In genomic region chr7:123719481-123719806, GRCh38 we compare ENCODE assay signal across 19 cellular contexts. TPM values are rescaled to one million over a fixed set of nuclear protein-coding genes. Genes with fewer than 3 reads are reported as not detected.
DNase-seq lines count a peak whose midpoint lies in the region; ATAC-seq lines count a peak whose summit lies in the region.
"Had no signal": no experiment of that assay in that cellular context is flagged by ENCODE, and none has a peak within 500 bp of the region (broad histone marks: within the 10 kb centered on the region; RNA-seq: fewer than 3 reads in every experiment).

No MANE protein-coding gene starts in this region.

- peaks cover 4% of the 10 kb centered on the region for H3K36me3 Mint-ChIP-seq in CD4-positive, CD25-positive, alpha-beta regulatory T cell
- H3K36me3 Mint-ChIP-seq in activated naive CD8-positive, alpha-beta T cell treated with anti-CD3 and anti-CD28 coated beads, Interleukin-2, amount 50 U/mL, for 24 hours (ENCODE audit: low read depth), result peaks cover 3% of the 10 kb centered on the region

- H3K27ac Mint-ChIP-seq in CD4-positive, CD25-positive, alpha-beta regulatory T cell, result peak overlapping the region in 2 of 3 donors; percentile 29 to 36
- peak overlapping the region; percentile 37 for H3K27ac Mint-ChIP-seq in activated naive CD8-positive, alpha-beta T cell treated with anti-CD3 and anti-CD28 coated beads, Interleukin-2, amount 50 U/mL, for 24 hours
- H3K27ac Mint-ChIP-seq: activated CD4-positive, alpha-beta memory T cell treated with anti-CD3 and anti-CD28 coated beads, Interleukin-2, amount 10 ng/mL, durations not matched to agents 7 days and 5 days had no signal

- no peaks in the 10 kb centered on the region for H3K36me3 ChIP-seq in CD4-positive, CD25-positive, alpha-beta regulatory T cell (ENCODE audit: control insufficient read depth, insufficient read depth, low read length)
- H3K36me3 ChIP-seq: esophagus muscularis mucosa had no signal

- H3K27ac ChIP-seq in CD4-positive, CD25-positive, alpha-beta regulatory T cell (ENCODE audit: insufficient read depth, low read length, poor library complexity, severe bottlenecking), result no peak overlapping the region
- H3K27ac ChIP-seq in right cardiac atrium (ENCODE audit: low read length) (peak overlapping the region; percentile 43), caudate nucleus (ENCODE audit: low read depth, low read length) (no peak overlapping the region)
- H3K27ac ChIP-seq: esophagus muscularis mucosa, SJSA1 had no signal

- H3K9me3 ChIP-seq in CD4-positive, CD25-positive, alpha-beta regulatory T cell (ENCODE audit: control insufficient read depth in 2 of 2, low read length in 2 of 2), result no peaks in the 10 kb centered on the region
- H3K9me3 ChIP-seq in right cardiac atrium (ENCODE audit: control insufficient read depth, low read length), result no peaks in the 10 kb centered on the region
- H3K9me3 ChIP-seq: esophagus muscularis mucosa, SJSA1 had no signal

- peak overlapping the region in 1 of 4 donors; percentile 8 for H3K4me3 Mint-ChIP-seq in CD4-positive, CD25-positive, alpha-beta regulatory T cell
- H3K4me3 Mint-ChIP-seq in activated naive CD8-positive, alpha-beta T cell treated with anti-CD3 and anti-CD28 coated beads, Interleukin-2, amount 50 U/mL, for 24 hours, result no peak overlapping the region
- H3K4me3 Mint-ChIP-seq: activated CD4-positive, alpha-beta memory T cell treated with anti-CD3 and anti-CD28 coated beads, Interleukin-2, amount 10 ng/mL, durations not matched to agents 7 days and 5 days; brain had no signal

- peaks cover 19% of the 10 kb centered on the region for H3K4me1 ChIP-seq in CD4-positive, CD25-positive, alpha-beta regulatory T cell (ENCODE audit: control insufficient read depth, insufficient read depth, low read length, poor library complexity, severe bottlenecking)
- peaks cover 7% of the 10 kb centered on the region for H3K4me1 ChIP-seq in right cardiac atrium (ENCODE audit: control insufficient read depth, insufficient read depth, low read length)

- no peaks in the 10 kb centered on the region for H3K27me3 Mint-ChIP-seq in CD4-positive, CD25-positive, alpha-beta regulatory T cell
- H3K27me3 Mint-ChIP-seq in activated naive CD8-positive, alpha-beta T cell treated with anti-CD3 and anti-CD28 coated beads, Interleukin-2, amount 50 U/mL, for 24 hours, result no peaks in the 10 kb centered on the region
- H3K27me3 Mint-ChIP-seq: activated CD4-positive, alpha-beta memory T cell treated with anti-CD3 and anti-CD28 coated beads, Interleukin-2, amount 10 ng/mL, durations not matched to agents 7 days and 5 days; brain had no signal

- no peaks in the 10 kb centered on the region for H3K27me3 ChIP-seq in CD4-positive, CD25-positive, alpha-beta regulatory T cell (ENCODE audit: control insufficient read depth, insufficient read depth, low read length)
- no peaks in the 10 kb centered on the region for H3K27me3 ChIP-seq in right cardiac atrium (ENCODE audit: control insufficient read depth, insufficient read depth)
- H3K27me3 ChIP-seq: esophagus muscularis mucosa, SJSA1 had no signal

- H3K9me3 Mint-ChIP-seq in CD4-positive, CD25-positive, alpha-beta regulatory T cell, result no peaks in the 10 kb centered on the region
- H3K9me3 Mint-ChIP-seq in activated naive CD8-positive, alpha-beta T cell treated with anti-CD3 and anti-CD28 coated beads, Interleukin-2, amount 50 U/mL, for 24 hours, result no peaks in the 10 kb centered on the region
- H3K9me3 Mint-ChIP-seq: activated CD4-positive, alpha-beta memory T cell treated with anti-CD3 and anti-CD28 coated beads, Interleukin-2, amount 10 ng/mL, durations not matched to agents 7 days and 5 days had no signal

- peaks cover 17 to 77% (median 60%) of the 10 kb centered on the region in 4 donors for H3K4me1 Mint-ChIP-seq in CD4-positive, CD25-positive, alpha-beta regulatory T cell
- H3K4me1 Mint-ChIP-seq in activated naive CD8-positive, alpha-beta T cell treated with anti-CD3 and anti-CD28 coated beads, Interleukin-2, amount 50 U/mL, for 24 hours, result peaks cover 55% of the 10 kb centered on the region

- intact Hi-C loops in right cardiac atrium (cut with DNase I), result no loop called here

- ATAC-seq in CD4-positive, CD25-positive, alpha-beta regulatory T cell (ENCODE audit: low read depth in 2 of 2), result no peak
- ATAC-seq in GM18907 (IDR thresholded peaks at IDR 0.05; ENCODE audit: unreplicated experiment) (peak; percentile 38), right cardiac atrium (peak; percentile 60 to 72), GM21737 (IDR thresholded peaks at IDR 0.05; ENCODE audit: unreplicated experiment) (no peak)
- ATAC-seq in activated naive CD8-positive, alpha-beta T cell treated with anti-CD3 and anti-CD28 coated beads, Interleukin-2, amount 50 U/mL, for 24 hours, result no peak

- DNase-seq in CD4-positive, CD25-positive, alpha-beta regulatory T cell, result no peak
- DNase-seq in activated naive CD8-positive, alpha-beta T cell treated with anti-CD3 and anti-CD28 coated beads, Interleukin-2, amount 50 U/mL, for 24 hours, result no peak
- DNase-seq in right cardiac atrium (no peak), NK-92 (lab: John Stamatoyannopoulos, UW; ENCODE audit: unreplicated experiment) (no peak), Kasumi-1 (lab: John Stamatoyannopoulos, UW) (no peak), caudate nucleus (lab: John Stamatoyannopoulos, UW) (no peak)
- DNase-seq: activated CD4-positive, alpha-beta memory T cell treated with anti-CD3 and anti-CD28 coated beads, Interleukin-2, amount 10 ng/mL, durations not matched to agents 7 days and 5 days; activated gamma-delta T cell; GF-D8; HCEC 1CT; hypothalamus; MM.1S; NCI-H1694 treated with DMSO at 0.1 percent for 48 hours; stimulated activated CD4-positive, alpha-beta T cell treated with anti-CD3 and anti-CD28 coated beads, Interleukin-2, amount 100 ng/mL, for 48 hours had no signal

- no peak overlapping the region for H3K4me3 ChIP-seq in CD4-positive, CD25-positive, alpha-beta regulatory T cell (ENCODE audit: low read depth, low read length)
- H3K4me3 ChIP-seq in right cardiac atrium (ENCODE audit: low read length), result no peak overlapping the region
- H3K4me3 ChIP-seq: esophagus muscularis mucosa, SJSA1 had no signal

RNA-seq across cellular contexts. Expression of gene WASL, which starts 29.4 kb away (rescaled TPM):
- total RNA-seq in CD4-positive, CD25-positive, alpha-beta regulatory T cell, result 10.2 TPM
- 1 to 10 TPM; 1.4 to 3.3 (median 1.7) TPM for polyA plus RNA-seq in CD4-positive, CD25-positive, alpha-beta regulatory T cell
- 10 to 100 TPM; 24.7 to 32.5 (median 28.6) TPM for total RNA-seq in right cardiac atrium
- polyA plus RNA-seq in right cardiac atrium, result 16.9 TPM

Comparison
In these comparisons a context has a peak if more than half of its experiments do, and no peak if none do; other contexts are left out.
1. ATAC-seq: peak in GM18907 (single experiment) and right cardiac atrium (2 of 2); none in CD4-positive, CD25-positive, alpha-beta regulatory T cell (0 of 2), activated naive CD8-positive, alpha-beta T cell treated with anti-CD3 and anti-CD28 coated beads, Interleukin-2, amount 50 U/mL, for 24 hours (single experiment) and GM21737 (single experiment).